In genomic region chr15:40100133-40100946, GRCh38 we compare ENCODE assay signal across 8 cellular contexts. TPM values are rescaled to one million over a fixed set of nuclear protein-coding genes. Genes with fewer than 3 reads are reported as not detected.
DNase-seq lines count a peak whose midpoint lies in the region; ATAC-seq and TF ChIP-seq lines count a peak whose summit lies in the region.

No MANE protein-coding gene starts in this region.

- peak overlapping the region; percentile 49 for H3K27ac ChIP-seq in CD4-positive, CD25-positive, alpha-beta regulatory T cell (ENCODE audit: insufficient read depth, low read length, poor library complexity, severe bottlenecking)
- peak overlapping the region; percentile 98 for H3K27ac ChIP-seq in HEK293 (ENCODE audit: extremely low read depth, low read depth, low read length)
- H3K27ac ChIP-seq in prostate gland, result no peak overlapping the region
- H3K27ac ChIP-seq in SK-N-SH (ENCODE audit: low read depth in 2 of 2, low read length in 1 of 2), result no peak overlapping the region

- no peak for TF ChIP-seq EP300 in SK-N-SH (IDR thresholded peaks at IDR 0.05; ENCODE audit: borderline replicate concordance in 1 of 2, low read depth in 1 of 2, low read length in 1 of 2)

- intact Hi-C loops in prostate gland (cut with DNase I), result no loop called here

- POLR2A ChIA-PET in HEK293 (lab: Yijun Ruan, JAX) (interaction anchor here (0.6 to 4.6 kb wide), 4 partner anchors 31 to 853 kb away, joined by 3 to 26 read pairs (median 5); partner anchors contain the start of genes CHAC1 and SRP14), SK-N-SH (lab: Yijun Ruan, JAX) (no interaction called here)

- no peak for TF ChIP-seq RAD21 in SK-N-SH (IDR thresholded peaks at IDR 0.05; ENCODE audit: low read length)

- H3K79me2 ChIP-seq in SK-N-SH (ENCODE audit: insufficient read depth), result no peaks in the 10 kb centered on the region

- CTCF ChIA-PET in HEK293 (lab: Yijun Ruan, JAX), result interaction anchor here (0.6 to 2.1 kb wide), 4 partner anchors 36 to 174 kb away, joined by 3 to 6 read pairs (median 3); no protein-coding TSS in a partner anchor
- CTCF ChIA-PET in SK-N-SH (lab: Yijun Ruan, JAX), result interaction anchor here (0.9 to 13.1 kb wide), 3 partner anchors 54 to 174 kb away, joined by 3 to 153 read pairs (median 6); no protein-coding TSS in a partner anchor

- peak overlapping the region in 1 of 3 donors; percentile 92 for H3K27ac Mint-ChIP-seq in CD4-positive, CD25-positive, alpha-beta regulatory T cell
- H3K27ac Mint-ChIP-seq in activated naive CD8-positive, alpha-beta T cell treated with anti-CD3 and anti-CD28 coated beads for 36 hours, result peak overlapping the region; percentile 99
- H3K27ac Mint-ChIP-seq in osteocyte (ENCODE audit: unreplicated experiment), result peak overlapping the region; percentile 97

- peaks cover 27% of the 10 kb centered on the region for H3F3A ChIP-seq in SK-N-SH (replicated peaks; ENCODE audit: insufficient read depth)

- H3K4me3 Mint-ChIP-seq in CD4-positive, CD25-positive, alpha-beta regulatory T cell, result peak overlapping the region in 3 of 4 donors; percentile 13 to 69 (median 45)
- H3K4me3 Mint-ChIP-seq in activated naive CD8-positive, alpha-beta T cell treated with anti-CD3 and anti-CD28 coated beads for 36 hours, result no peak overlapping the region
- no peak overlapping the region for H3K4me3 Mint-ChIP-seq in osteocyte (ENCODE audit: unreplicated experiment)

- H3K4me1 ChIP-seq in CD4-positive, CD25-positive, alpha-beta regulatory T cell (ENCODE audit: control insufficient read depth, insufficient read depth, low read length, poor library complexity, severe bottlenecking), result peaks cover 56% of the 10 kb centered on the region
- peaks cover 74% of the 10 kb centered on the region for H3K4me1 ChIP-seq in HEK293 (ENCODE audit: control insufficient read depth, insufficient read depth, low read length)
- peaks cover 66% of the 10 kb centered on the region for H3K4me1 ChIP-seq in prostate gland (replicated peaks)
- peaks cover 55 to 79% of the 10 kb centered on the region in 2 experiments for H3K4me1 ChIP-seq in SK-N-SH (ENCODE audit: control insufficient read depth in 1 of 2, insufficient read depth in 2 of 2, low read depth in 1 of 2, low read length in 1 of 2)

- no peaks in the 10 kb centered on the region for H3K36me3 Mint-ChIP-seq in CD4-positive, CD25-positive, alpha-beta regulatory T cell
- peaks cover 3% of the 10 kb centered on the region for H3K36me3 Mint-ChIP-seq in activated naive CD8-positive, alpha-beta T cell treated with anti-CD3 and anti-CD28 coated beads for 36 hours
- peaks cover 21% of the 10 kb centered on the region for H3K36me3 Mint-ChIP-seq in osteocyte (ENCODE audit: unreplicated experiment)

- H3K9me3 Mint-ChIP-seq in CD4-positive, CD25-positive, alpha-beta regulatory T cell, result no peaks in the 10 kb centered on the region
- H3K9me3 Mint-ChIP-seq in activated naive CD8-positive, alpha-beta T cell treated with anti-CD3 and anti-CD28 coated beads for 36 hours, result no peaks in the 10 kb centered on the region
- no peaks in the 10 kb centered on the region for H3K9me3 Mint-ChIP-seq in osteocyte (ENCODE audit: unreplicated experiment)

- no peak overlapping the region for H3K9ac ChIP-seq in SK-N-SH

- peaks cover 27 to 82% (median 53%) of the 10 kb centered on the region in 4 donors for H3K4me1 Mint-ChIP-seq in CD4-positive, CD25-positive, alpha-beta regulatory T cell
- peaks cover 85% of the 10 kb centered on the region for H3K4me1 Mint-ChIP-seq in activated naive CD8-positive, alpha-beta T cell treated with anti-CD3 and anti-CD28 coated beads for 36 hours
- H3K4me1 Mint-ChIP-seq in osteocyte (ENCODE audit: unreplicated experiment), result peaks cover 95% of the 10 kb centered on the region

- H2AFZ ChIP-seq in SK-N-SH (ENCODE audit: low read depth), result no peak overlapping the region

- no peak for ATAC-seq in CD4-positive, CD25-positive, alpha-beta regulatory T cell (ENCODE audit: low read depth in 2 of 2)
- no peak for ATAC-seq in HG02885 (IDR thresholded peaks at IDR 0.05; ENCODE audit: poor library complexity, unreplicated experiment)
- no peak for ATAC-seq in HG02642 (IDR thresholded peaks at IDR 0.05; ENCODE audit: poor library complexity, unreplicated experiment)

- peak overlapping the region; percentile 45 for H3K4me3 ChIP-seq in CD4-positive, CD25-positive, alpha-beta regulatory T cell (ENCODE audit: low read depth, low read length)
- H3K4me3 ChIP-seq in HEK293 (ENCODE audit: low read depth, low read length) (no peak overlapping the region), prostate gland (no peak overlapping the region), SK-N-SH (ENCODE audit: low read depth in 2 of 2, low read length in 1 of 2) (no peak overlapping the region)

- 73% methylated on average over 13 of the region's 13 CpGs for WGBS in prostate gland
- WGBS in SK-N-SH (ENCODE audit: low lambda C conversion rate), result 94% methylated on average over 11 of the region's 13 CpGs

- DNase-seq in CD4-positive, CD25-positive, alpha-beta regulatory T cell, result no peak
- DNase-seq in activated naive CD8-positive, alpha-beta T cell treated with anti-CD3 and anti-CD28 coated beads for 36 hours, result no peak
- DNase-seq in osteocyte (ENCODE audit: extremely low spot score, unreplicated experiment) (no peak), prostate gland (ENCODE audit: low spot score) (no peak), SK-N-SH (no peak)

- no peaks in the 10 kb centered on the region for H3K9me3 ChIP-seq in CD4-positive, CD25-positive, alpha-beta regulatory T cell (ENCODE audit: control insufficient read depth in 2 of 2, low read length in 2 of 2)
- no peaks in the 10 kb centered on the region for H3K9me3 ChIP-seq in HEK293 (ENCODE audit: control insufficient read depth, insufficient read depth, low read depth, low read length)
- H3K9me3 ChIP-seq in prostate gland, result no peaks in the 10 kb centered on the region
- no peaks in the 10 kb centered on the region for H3K9me3 ChIP-seq in SK-N-SH

- H3K9me2 ChIP-seq in SK-N-SH, result no peaks in the 10 kb centered on the region

- no peak overlapping the region for H3K4me2 ChIP-seq in SK-N-SH

- no peaks in the 10 kb centered on the region for H3K27me3 ChIP-seq in CD4-positive, CD25-positive, alpha-beta regulatory T cell (ENCODE audit: control insufficient read depth, insufficient read depth, low read length)
- H3K27me3 ChIP-seq in prostate gland (replicated peaks; ENCODE audit: insufficient read depth) (no peaks in the 10 kb centered on the region), SK-N-SH (ENCODE audit: insufficient read depth) (no peaks in the 10 kb centered on the region)

- no peaks in the 10 kb centered on the region for H3K36me3 ChIP-seq in CD4-positive, CD25-positive, alpha-beta regulatory T cell (ENCODE audit: control insufficient read depth, insufficient read depth, low read length)
- peaks cover 0 to 18% of the 10 kb centered on the region in 2 experiments; a peak in 1 of 3 replicates for H3K36me3 ChIP-seq in HEK293 (ENCODE audit: control insufficient read depth in 2 of 2, insufficient read depth in 1 of 2, low read length in 2 of 2)
- no peaks in the 10 kb centered on the region for H3K36me3 ChIP-seq in prostate gland
- H3K36me3 ChIP-seq in SK-N-SH (replicated peaks in 1 of 2; ENCODE audit: control insufficient read depth in 1 of 2, insufficient read depth in 2 of 2, low read length in 1 of 2), result no peaks in the 10 kb centered on the region

- H3K27me3 Mint-ChIP-seq in CD4-positive, CD25-positive, alpha-beta regulatory T cell, result no peaks in the 10 kb centered on the region
- H3K27me3 Mint-ChIP-seq in activated naive CD8-positive, alpha-beta T cell treated with anti-CD3 and anti-CD28 coated beads for 36 hours, result no peaks in the 10 kb centered on the region
- H3K27me3 Mint-ChIP-seq in osteocyte (ENCODE audit: unreplicated experiment), result no peaks in the 10 kb centered on the region

- no peak for TF ChIP-seq POLR2A in prostate gland (IDR thresholded peaks at IDR 0.05)

- TF ChIP-seq CTCF in HEK293 (tag by site-specific recombination; IDR thresholded peaks at IDR 0.05) (no peak), osteocyte (IDR thresholded peaks at IDR 0.05) (no peak), prostate gland (IDR thresholded peaks at IDR 0.05) (no peak), SK-N-SH (IDR thresholded peaks at IDR 0.05) (no peak)

- no peaks in the 10 kb centered on the region for H4K20me1 ChIP-seq in SK-N-SH (ENCODE audit: insufficient read depth)

TF ChIP-seq in HEK293, 187 proteins besides CTCF, POLR2A, EP300 and RAD21:
- TF ChIP-seq ZNF654 (tag by site-specific recombination; IDR thresholded peaks at IDR 0.05; ENCODE audit: low read depth) (no peak), SCRT2 (tag by site-specific recombination; IDR thresholded peaks at IDR 0.05) (peak; percentile 94), SCRT1 (tag by site-specific recombination; IDR thresholded peaks at IDR 0.05; ENCODE audit: borderline replicate concordance) (peak; percentile 60; the same call in 1 of the 2 replicates), ZNF600 (tag by site-specific recombination; IDR thresholded peaks at IDR 0.05) (peak; percentile 40; the same call in 1 of the 2 replicates), ZNF580 (tag by site-specific recombination; IDR thresholded peaks at IDR 0.05) (no peak), TRIM28 (IDR thresholded peaks at IDR 0.05; ENCODE audit: borderline replicate concordance, low read length) (no peak)
TF ChIP-seq in HEK293: peak in this region for 3.

TF ChIP-seq in SK-N-SH, 30 proteins besides CTCF, POLR2A, EP300 and RAD21:
- TF ChIP-seq CHD2 (IDR thresholded peaks at IDR 0.05; ENCODE audit: low read length, partially characterized antibody), result no peak
- TF ChIP-seq FOSL2 (IDR thresholded peaks at IDR 0.05; ENCODE audit: borderline replicate concordance, low read depth), result no peak
- no peak for TF ChIP-seq MAX (IDR thresholded peaks at IDR 0.05; ENCODE audit: low read depth)
- no peak for TF ChIP-seq ELF1 (IDR thresholded peaks at IDR 0.05)

RNA-seq across cellular contexts. Expression of gene BMF, which starts 8.3 kb away (rescaled TPM):
- 8.2 TPM for total RNA-seq in CD4-positive, CD25-positive, alpha-beta regulatory T cell
- polyA plus RNA-seq in CD4-positive, CD25-positive, alpha-beta regulatory T cell, result 1 to 10 TPM in 2 of 4 donors, under 1 TPM in 2; 0.86 to 1.5 (median 1.2) TPM
- 1 to 10 TPM; 5.1 to 5.4 TPM for total RNA-seq in activated naive CD8-positive, alpha-beta T cell treated with anti-CD3 and anti-CD28 coated beads for 36 hours
- total RNA-seq in osteocyte (39.3 and 46.6 TPM in 2 replicates), prostate gland (10 to 100 TPM in 1 of 2 donors, 1 to 10 TPM in 1; 8.8 to 19.0 TPM)
- 0.72 and 1.0 TPM in 2 replicates for polyA plus RNA-seq in SK-N-SH (2012; rRNA removed)
- polyA plus RNA-seq in SK-N-SH (2012; cell fraction: cytosol; rRNA removed), result 0.58 and 0.64 TPM in 2 replicates
- 2.2 and 2.5 TPM in 2 replicates for polyA plus RNA-seq in SK-N-SH (2012; cell fraction: nucleus; rRNA removed)

Comparison
In these comparisons a context has a peak if more than half of its experiments do, and no peak if none do; other contexts are left out.
1. H3K27ac ChIP-seq: peak in CD4-positive, CD25-positive, alpha-beta regulatory T cell (single experiment) and HEK293 (single experiment); none in prostate gland (0 of 2) and SK-N-SH (0 of 2).
2. H3K4me3 Mint-ChIP-seq: peak in CD4-positive, CD25-positive, alpha-beta regulatory T cell (3 of 4); none in activated naive CD8-positive, alpha-beta T cell treated with anti-CD3 and anti-CD28 coated beads for 36 hours (single experiment) and osteocyte (single experiment).